21 cellular contexts compared by ENCODE assay signal in the genomic region with DNA sequence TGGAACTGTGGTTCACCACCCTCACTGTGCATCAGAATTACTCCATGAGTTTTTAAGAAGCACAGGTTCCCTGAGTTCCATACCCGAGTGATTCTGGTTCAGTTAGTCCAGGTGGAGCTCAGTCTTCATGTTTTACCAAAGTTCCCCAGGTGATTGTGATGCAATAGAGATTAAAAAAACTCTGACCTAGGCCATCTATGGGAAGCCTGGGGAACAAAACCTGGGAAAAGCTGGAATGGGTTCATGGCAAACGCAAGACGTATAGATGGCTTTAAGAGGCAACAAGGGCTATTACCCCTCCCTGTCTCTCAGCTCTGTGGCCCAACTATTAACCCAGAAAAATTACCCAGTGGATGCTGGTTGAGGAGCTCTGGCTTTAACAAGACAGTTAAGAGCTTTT.
"Had no signal": no experiment of that assay in that cellular context is flagged by ENCODE, and none has a peak within 500 bp of the region (broad histone marks: within the 10 kb centered on the region; RNA-seq: fewer than 3 reads in every experiment).

No MANE protein-coding gene starts in this region.

- H3K9me3 ChIP-seq: SJSA1 had no signal

- H3K27ac ChIP-seq: SJSA1, SK-N-MC had no signal

- H3K4me3 ChIP-seq: SJSA1, SK-N-MC had no signal

- FAIRE-seq: HepG2, RCC 7860 had no signal

- H3K27me3 ChIP-seq: SJSA1 had no signal

- DNase-seq: KBM-7, NCI-H1048, NCI-H1105, NCI-H1417, NCI-H1436 treated with DMSO at 0.1 percent for 48 hours, NCI-H1694, NCI-H187 treated with DMSO at 0.1 percent for 48 hours, NCI-H2029 treated with DMSO at 0.1 percent for 48 hours, NCI-H2171 treated with DMSO at 0.1 percent for 48 hours, NCI-H345, NCI-H446 treated with DMSO at 0.1 percent for 48 hours, NCI-H510A treated with DMSO at 0.1 percent for 48 hours, NCI-H69, NCI-H774, Right ventricle myocardium superior, RPMI8226, SIG-M5 had no signal

- H3K36me3 ChIP-seq: SJSA1 had no signal

- ATAC-seq: HepG2 had no signal
